ENCODE assay signal across 12 cellular contexts in the genomic region with DNA sequence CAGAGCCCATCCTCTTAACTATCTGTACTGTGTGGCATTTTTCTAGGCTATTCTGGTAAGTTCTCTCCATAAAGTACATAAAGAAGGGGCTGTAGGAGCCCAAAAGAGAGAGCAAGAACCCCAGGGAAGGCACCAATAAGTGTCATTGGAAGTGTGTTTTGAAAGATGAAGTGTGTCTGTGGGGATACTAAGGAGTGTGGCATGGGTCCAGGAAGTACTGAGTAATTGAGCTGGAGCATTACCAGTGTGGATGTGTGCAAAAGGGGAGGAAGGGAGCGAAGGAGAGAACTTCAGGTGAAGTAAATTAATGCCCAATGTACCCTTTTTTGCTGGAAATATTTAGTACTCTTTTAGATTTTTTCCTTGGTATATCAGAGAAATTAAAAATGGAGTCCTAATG.
DNase-seq lines count a peak whose midpoint lies in the region; ATAC-seq and TF ChIP-seq lines count a peak whose summit lies in the region.
"Had no signal": no experiment of that assay in that cellular context is flagged by ENCODE, and none has a peak within 500 bp of the region (broad histone marks: within the 10 kb centered on the region; RNA-seq: fewer than 3 reads in every experiment).

No MANE protein-coding gene starts in this region.

- POLR2A ChIA-PET in activated CD8-positive, alpha-beta T cell treated with anti-CD3 and anti-CD28 coated beads for 36 hours (lab: Charles Lee) = interaction anchor here (1.0 to 1.5 kb wide), 2 partner anchors 52 to 77 kb away, joined by 3 read pairs; partner anchors contain the start of gene TOMM34

- no peak overlapping the region for H3K4me3 Mint-ChIP-seq in activated naive CD4-positive, alpha-beta T cell treated with anti-CD3 and anti-CD28 coated beads, Interleukin-2, amount 10 ng/mL, durations not matched to agents 7 days and 5 days
- no peak overlapping the region for H3K4me3 Mint-ChIP-seq in activated CD8-positive, alpha-beta T cell treated with anti-CD3 and anti-CD28 coated beads for 36 hours
- H3K4me3 Mint-ChIP-seq: nephron had no signal

- DNase-seq in activated naive CD4-positive, alpha-beta T cell treated with anti-CD3 and anti-CD28 coated beads, Interleukin-2, amount 10 ng/mL, durations not matched to agents 7 days and 5 days = no peak
- DNase-seq in activated naive CD4-positive, alpha-beta T cell treated with anti-CD3 and anti-CD28 coated beads, Interleukin-2, amount 50 U/mL, for 16 hours = no peak
- DNase-seq in activated CD8-positive, alpha-beta T cell treated with anti-CD3 and anti-CD28 coated beads for 36 hours = no peak
- DNase-seq in globus pallidus (ENCODE audit: low spot score) = peak; percentile 45
- peak; percentile 57 for DNase-seq in superior temporal gyrus (ENCODE audit: extremely low spot score)
- DNase-seq in SJCRH30 = no peak
- DNase-seq in NCI-H1048 (lab: John Stamatoyannopoulos, UW) = no peak
- no peak for DNase-seq in NCI-H526 (lab: John Stamatoyannopoulos, UW)
- DNase-seq: SHP77 treated with DMSO at 0.1 percent for 48 hours had no signal

- intact Hi-C loops in activated CD8-positive, alpha-beta T cell treated with anti-CD3 and anti-CD28 coated beads for 36 hours (cut with micrococcal nuclease) = no loop called here

- TF ChIP-seq CTCF in activated CD8-positive, alpha-beta T cell treated with anti-CD3 and anti-CD28 coated beads for 36 hours (IDR thresholded peaks at IDR 0.05) = no peak

- H3K36me3 Mint-ChIP-seq in activated naive CD4-positive, alpha-beta T cell treated with anti-CD3 and anti-CD28 coated beads, Interleukin-2, amount 10 ng/mL, durations not matched to agents 7 days and 5 days = peaks cover 50% of the 10 kb centered on the region
- peaks cover 63% of the 10 kb centered on the region for H3K36me3 Mint-ChIP-seq in activated CD8-positive, alpha-beta T cell treated with anti-CD3 and anti-CD28 coated beads for 36 hours (ENCODE audit: low read depth)

- H3K4me3 ChIP-seq in SJCRH30 = no peak overlapping the region
- H3K4me3 ChIP-seq: gastroesophageal sphincter had no signal

- no peaks in the 10 kb centered on the region for H3K9me3 ChIP-seq in SJCRH30 (replicated peaks)
- H3K9me3 ChIP-seq: gastroesophageal sphincter had no signal

- no peaks in the 10 kb centered on the region for H3K27me3 Mint-ChIP-seq in activated naive CD4-positive, alpha-beta T cell treated with anti-CD3 and anti-CD28 coated beads, Interleukin-2, amount 10 ng/mL, durations not matched to agents 7 days and 5 days
- H3K27me3 Mint-ChIP-seq in activated CD8-positive, alpha-beta T cell treated with anti-CD3 and anti-CD28 coated beads for 36 hours = no peaks in the 10 kb centered on the region

- no peak overlapping the region for H3K27ac ChIP-seq in SJCRH30
- H3K27ac ChIP-seq: C4-2B had no signal

- no peaks in the 10 kb centered on the region for H3K9me3 Mint-ChIP-seq in activated naive CD4-positive, alpha-beta T cell treated with anti-CD3 and anti-CD28 coated beads, Interleukin-2, amount 10 ng/mL, durations not matched to agents 7 days and 5 days
- H3K9me3 Mint-ChIP-seq in activated CD8-positive, alpha-beta T cell treated with anti-CD3 and anti-CD28 coated beads for 36 hours = no peaks in the 10 kb centered on the region
- H3K9me3 Mint-ChIP-seq: nephron had no signal

- H3K36me3 ChIP-seq in SJCRH30 = no peaks in the 10 kb centered on the region; the same call in 1 of the 2 replicates
- H3K36me3 ChIP-seq: gastroesophageal sphincter had no signal

- H3K27me3 ChIP-seq in SJCRH30 = no peaks in the 10 kb centered on the region
- H3K27me3 ChIP-seq: gastroesophageal sphincter had no signal

- ATAC-seq in activated CD8-positive, alpha-beta T cell treated with anti-CD3 and anti-CD28 coated beads for 36 hours = no peak
- ATAC-seq: gastroesophageal sphincter had no signal

- peak overlapping the region; percentile 9 for H3K27ac Mint-ChIP-seq in activated naive CD4-positive, alpha-beta T cell treated with anti-CD3 and anti-CD28 coated beads, Interleukin-2, amount 10 ng/mL, durations not matched to agents 7 days and 5 days
- H3K27ac Mint-ChIP-seq in activated CD8-positive, alpha-beta T cell treated with anti-CD3 and anti-CD28 coated beads for 36 hours = peak overlapping the region; percentile 82
- H3K27ac Mint-ChIP-seq: nephron had no signal

- peaks cover 12% of the 10 kb centered on the region; the same call in 1 of the 2 replicates for H3K4me1 ChIP-seq in SJCRH30

- H3K4me1 Mint-ChIP-seq in activated naive CD4-positive, alpha-beta T cell treated with anti-CD3 and anti-CD28 coated beads, Interleukin-2, amount 10 ng/mL, durations not matched to agents 7 days and 5 days = peaks cover 49% of the 10 kb centered on the region
- peaks cover 84% of the 10 kb centered on the region for H3K4me1 Mint-ChIP-seq in activated CD8-positive, alpha-beta T cell treated with anti-CD3 and anti-CD28 coated beads for 36 hours (ENCODE audit: low read depth)

- CTCF ChIA-PET in activated naive CD4-positive, alpha-beta T cell treated with anti-CD3 and anti-CD28 coated beads, Interleukin-2, amount 10 ng/mL, durations not matched to agents 7 days and 5 days (lab: Charles Lee) = interaction anchor here (0.9 kb wide), 1 partner anchor 75 kb away, joined by 3 read pairs; no protein-coding TSS in a partner anchor
- CTCF ChIA-PET in activated CD8-positive, alpha-beta T cell treated with anti-CD3 and anti-CD28 coated beads for 36 hours (lab: Charles Lee) = interaction anchor here (0.7 to 3.5 kb wide), 3 partner anchors 8 to 59 kb away, joined by 3 to 20 read pairs (median 10); no protein-coding TSS in a partner anchor

Comparison
In these comparisons a context has a peak if more than half of its experiments do, and no peak if none do; other contexts are left out.
1. DNase-seq: peak in globus pallidus (single experiment) and superior temporal gyrus (single experiment); none in activated naive CD4-positive, alpha-beta T cell treated with anti-CD3 and anti-CD28 coated beads, Interleukin-2, amount 10 ng/mL, durations not matched to agents 7 days and 5 days (single experiment), activated naive CD4-positive, alpha-beta T cell treated with anti-CD3 and anti-CD28 coated beads, Interleukin-2, amount 50 U/mL, for 16 hours (single experiment), activated CD8-positive, alpha-beta T cell treated with anti-CD3 and anti-CD28 coated beads for 36 hours (single experiment), SJCRH30 (0 of 2), NCI-H1048 (single experiment) and NCI-H526 (0 of 2).